In genomic region chr7:77734590-77735421, GRCh38 we compare ENCODE assay signal across 1 cellular context.
TF ChIP-seq lines count a peak whose summit lies in the region.

No MANE protein-coding gene starts in this region.

TF ChIP-seq in K562, 482 proteins besides CTCF, POLR2A, EP300 and RAD21 (continued from another document):
- TF ChIP-seq SMARCA4 (IDR thresholded peaks at IDR 0.05) (peak; percentile 32; the same call in 1 of the 2 replicates), NCOR1 (IDR thresholded peaks at IDR 0.05) (0 out of 2 replicates have a peak, but pooled peaks have one; percentile 5), EP400 (IDR thresholded peaks at IDR 0.05) (0 out of 2 replicates have a peak, but pooled peaks have one; percentile 8), CBFA2T2 (conservative IDR thresholded peaks at IDR 0.05) (0 out of 2 replicates have a peak, but pooled peaks have one; percentile 3), WHSC1 (IDR thresholded peaks at IDR 0.05; ENCODE audit: low read length) (no peak), PHF8 (IDR thresholded peaks at IDR 0.05; ENCODE audit: borderline replicate concordance, low read length) (no peak)
- TF ChIP-seq, protein P1, sequence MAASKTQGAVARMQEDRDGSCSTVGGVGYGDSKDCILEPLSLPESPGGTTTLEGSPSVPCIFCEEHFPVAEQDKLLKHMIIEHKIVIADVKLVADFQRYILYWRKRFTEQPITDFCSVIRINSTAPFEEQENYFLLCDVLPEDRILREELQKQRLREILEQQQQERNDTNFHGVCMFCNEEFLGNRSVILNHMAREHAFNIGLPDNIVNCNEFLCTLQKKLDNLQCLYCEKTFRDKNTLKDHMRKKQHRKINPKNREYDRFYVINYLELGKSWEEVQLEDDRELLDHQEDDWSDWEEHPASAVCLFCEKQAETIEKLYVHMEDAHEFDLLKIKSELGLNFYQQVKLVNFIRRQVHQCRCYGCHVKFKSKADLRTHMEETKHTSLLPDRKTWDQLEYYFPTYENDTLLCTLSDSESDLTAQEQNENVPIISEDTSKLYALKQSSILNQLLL (CRISPR knock-in tag; IDR thresholded peaks at IDR 0.05; ENCODE audit: borderline replicate concordance) = no peak
- TF ChIP-seq, protein P2, sequence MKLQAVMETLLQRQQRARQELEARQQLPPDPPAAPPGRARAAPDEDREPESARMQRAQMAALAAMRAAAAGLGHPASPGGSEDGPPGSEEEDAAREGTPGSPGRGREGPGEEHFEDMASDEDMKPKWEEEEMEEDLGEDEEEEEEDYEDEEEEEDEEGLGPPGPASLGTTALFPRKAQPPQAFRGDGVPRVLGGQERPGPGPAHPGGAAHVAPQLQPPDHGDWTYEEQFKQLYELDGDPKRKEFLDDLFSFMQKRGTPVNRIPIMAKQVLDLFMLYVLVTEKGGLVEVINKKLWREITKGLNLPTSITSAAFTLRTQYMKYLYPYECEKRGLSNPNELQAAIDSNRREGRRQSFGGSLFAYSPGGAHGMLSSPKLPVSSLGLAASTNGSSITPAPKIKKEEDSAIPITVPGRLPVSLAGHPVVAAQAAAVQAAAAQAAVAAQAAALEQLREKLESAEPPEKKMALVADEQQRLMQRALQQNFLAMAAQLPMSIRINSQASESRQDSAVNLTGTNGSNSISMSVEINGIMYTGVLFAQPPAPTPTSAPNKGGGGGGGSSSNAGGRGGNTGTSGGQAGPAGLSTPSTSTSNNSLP (IDR thresholded peaks at IDR 0.05; ENCODE audit: borderline replicate concordance, low read depth, low read length) = peak; percentile 42; the same call in 1 of the 2 replicates
TF ChIP-seq in K562: peak in this region for 18.
